In genomic region chr1:180920193-180920592, GRCh38 we compare ENCODE assay signal across 23 cellular contexts.
"Had no signal": no experiment of that assay in that cellular context is flagged by ENCODE, and none has a peak within 500 bp of the region (broad histone marks: within the 10 kb centered on the region; RNA-seq: fewer than 3 reads in every experiment).

No MANE protein-coding gene starts in this region.

- H3K27ac ChIP-seq: hepatocyte, left lung, lower lobe of right lung, neutrophil, ovary, right atrium auricular region, right lobe of liver, tibial nerve, uterus had no signal

- H3K27me3 ChIP-seq: hepatocyte, left lung, ovary, right atrium auricular region, right lobe of liver, tibial nerve, uterus had no signal

- H3K4me2 ChIP-seq: hepatocyte, smooth muscle cell had no signal

- H3K4me3 ChIP-seq: hepatocyte, left lung, lower lobe of right lung, ovary, right atrium auricular region, right lobe of liver, smooth muscle cell, tibial nerve, uterus had no signal

- H2AFZ ChIP-seq: hepatocyte had no signal

- DNase-seq: left colon; left lung; lower lobe of right lung; mammary epithelial cell; mesenchymal stem cell; naive B cell; occipital lobe; stimulated activated CD4-positive, alpha-beta T cell treated with anti-CD3 and anti-CD28 coated beads, Interleukin-1b, Interleukin-23, amount 100 ng/mL, for 48 hours; stimulated activated CD4-positive, alpha-beta T cell treated with anti-CD3 and anti-CD28 coated beads, Interleukin-2, amount 100 ng/mL, for 48 hours; stimulated activated CD4-positive, alpha-beta T cell treated with anti-CD3 and anti-CD28 coated beads, Interleukin-4, amount 100 ng/mL, for 4 hours; stimulated activated CD8-positive, alpha-beta memory T cell treated with anti-CD3 and anti-CD28 coated beads, Interleukin-4, amount 100 ng/mL, for 48 hours; stimulated activated naive CD4-positive, alpha-beta T cell treated with Interleukin-2 at 50 U/mL for 16 hours; stimulated activated naive CD8-positive, alpha-beta T cell treated with anti-CD3 and anti-CD28 coated beads, Interleukin-15, amount 100 ng/mL, for 72 hours; uterus had no signal

- FAIRE-seq: keratinocyte had no signal

- ATAC-seq: left colon; left lung; lower lobe of right lung; right lobe of liver; stimulated activated memory B cell treated with anti-CD40 and anti-IgM and Interleukin-4, amounts not matched to agents 10 μg/mL and 1 μg/mL and 100 μg/mL, for 72 hours had no signal

- H3K36me3 ChIP-seq: left lung, neutrophil, ovary, right lobe of liver, uterus had no signal

- H3K79me2 ChIP-seq: hepatocyte had no signal

- H3K4me1 ChIP-seq: left lung, lower lobe of right lung, right lobe of liver, uterus had no signal

- H3K9me3 ChIP-seq: left lung, lower lobe of right lung, neutrophil, ovary, right atrium auricular region, right lobe of liver, tibial nerve, uterus had no signal
